In the genomic region with DNA sequence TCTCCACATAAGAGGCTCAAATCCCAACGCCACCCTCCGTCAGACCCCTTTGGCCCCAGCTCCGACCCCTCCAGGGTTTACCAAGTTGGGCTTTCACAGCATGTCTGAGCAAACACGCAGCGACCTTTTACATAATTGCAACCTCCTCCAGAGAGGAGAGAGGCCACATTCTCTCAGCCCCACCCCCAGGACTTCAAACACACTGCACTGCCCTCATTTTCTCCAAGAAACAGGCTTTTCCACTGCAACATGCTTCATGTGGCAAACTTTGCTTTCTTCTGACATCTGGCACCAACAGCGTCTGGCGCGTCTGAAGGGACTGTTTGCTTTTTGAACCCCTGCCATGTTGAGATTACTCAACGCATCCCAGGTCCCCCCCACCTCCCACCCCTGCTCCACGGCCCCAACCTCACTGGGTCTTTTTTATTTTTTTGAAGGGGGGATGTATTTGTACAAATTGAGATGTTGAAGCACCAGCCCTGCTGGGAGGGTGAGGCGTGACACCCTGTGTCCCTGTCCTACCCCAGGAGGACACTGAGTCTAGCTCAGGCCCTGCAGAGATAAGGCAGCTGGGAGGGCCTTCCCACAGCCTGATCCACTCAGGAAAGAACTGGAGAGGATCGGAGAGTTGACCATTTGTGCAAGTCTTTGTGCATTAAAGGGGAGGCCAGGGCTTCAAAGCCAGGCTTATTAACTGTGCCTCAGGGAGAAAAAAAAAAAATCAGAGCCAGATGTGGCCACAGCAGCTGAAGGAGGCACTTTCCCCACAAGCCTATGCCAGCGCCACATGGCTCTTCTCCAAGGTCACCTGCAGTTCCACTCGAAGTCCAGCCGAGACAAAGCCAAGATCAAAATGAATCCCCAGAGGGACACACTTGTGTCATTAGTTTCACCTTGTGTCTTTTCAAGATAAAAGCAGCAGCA, we compare ENCODE assay signal across 10 cellular contexts. TPM values are rescaled to one million over a fixed set of nuclear protein-coding genes. Genes with fewer than 3 reads are reported as not detected.
DNase-seq lines count a peak whose midpoint lies in the region; ATAC-seq and TF ChIP-seq lines count a peak whose summit lies in the region.
"Had no signal": no experiment of that assay in that cellular context is flagged by ENCODE, and none has a peak within 500 bp of the region (broad histone marks: within the 10 kb centered on the region; RNA-seq: fewer than 3 reads in every experiment).

No MANE protein-coding gene starts in this region.

- H3K9ac ChIP-seq in DND-41 (ENCODE audit: low read depth, low read length), result no peak overlapping the region

- peaks cover 27% of the 10 kb centered on the region for H3K4me1 Mint-ChIP-seq in progenitor cell of endocrine pancreas (ENCODE audit: low read depth)

- H3K36me3 Mint-ChIP-seq in progenitor cell of endocrine pancreas (ENCODE audit: insufficient read depth), result peaks cover 20% of the 10 kb centered on the region

- H3K9me3 Mint-ChIP-seq in progenitor cell of endocrine pancreas (ENCODE audit: low read depth), result no peaks in the 10 kb centered on the region
- H3K9me3 Mint-ChIP-seq: activated T-helper 2 cell treated with anti-CD3 and anti-CD28 coated beads, Interferon-gamma antibody, Interleukin-2, Interleukin-4, amounts not matched to agents 10 μg/mL and 5 μg/mL and 100 μg/mL, durations not matched to agents 14 hours and 24 hours and 36 hours had no signal

- peak overlapping the region; percentile 47 for H3K4me3 Mint-ChIP-seq in progenitor cell of endocrine pancreas (ENCODE audit: low read depth)

- peaks cover 19% of the 10 kb centered on the region for H4K20me1 ChIP-seq in DND-41 (ENCODE audit: insufficient read depth, low read length)

- H3K4me2 ChIP-seq in DND-41 (ENCODE audit: insufficient read depth, low read length), result no peak overlapping the region

- DNase-seq in DND-41 (peak; percentile 73), RPMI8226 (peak; percentile 51), cardiac muscle cell (ENCODE audit: low read depth in 1 of 2, low spot score in 1 of 2) (peak; percentile 51 to 97), progenitor cell of endocrine pancreas (ENCODE audit: low spot score, unreplicated experiment) (no peak), glomerular visceral epithelial cell (ENCODE audit: extremely low spot score) (no peak), SKM-1 (lab: John Stamatoyannopoulos, UW; ENCODE audit: unreplicated experiment) (no peak)
- DNase-seq in stimulated activated CD4-positive, alpha-beta T cell treated with anti-CD3 and anti-CD28 coated beads, Interleukin-4, amount 100 ng/mL, for 4 hours, result no peak
- DNase-seq: NCI-H1694 treated with DMSO at 0.1 percent for 48 hours had no signal

- no peak overlapping the region for H3K4me3 ChIP-seq in DND-41 (ENCODE audit: low read depth in 1 of 2, low read length in 2 of 2)
- no peak overlapping the region for H3K4me3 ChIP-seq in cardiac muscle cell

- ATAC-seq in DND-41 (ENCODE audit: insufficient read depth, low read depth) (peak; percentile 83), GM18858 (IDR thresholded peaks at IDR 0.05; ENCODE audit: unreplicated experiment) (no peak)

- H3K36me3 ChIP-seq in DND-41 (ENCODE audit: insufficient read depth, low read length), result peaks cover 22% of the 10 kb centered on the region
- H3K36me3 ChIP-seq in cardiac muscle cell, result peaks cover 47% of the 10 kb centered on the region

- no peaks in the 10 kb centered on the region for H3K27me3 Mint-ChIP-seq in progenitor cell of endocrine pancreas

- peaks cover 17% of the 10 kb centered on the region for H3K4me1 ChIP-seq in DND-41 (ENCODE audit: insufficient read depth, low read length)
- peaks cover 27% of the 10 kb centered on the region for H3K4me1 ChIP-seq in cardiac muscle cell (ENCODE audit: low read depth)

- no peak overlapping the region for H2AFZ ChIP-seq in DND-41 (ENCODE audit: low read depth, low read length)

- H3K27me3 ChIP-seq in DND-41 (ENCODE audit: insufficient read depth, low read length, poor library complexity) (no peaks in the 10 kb centered on the region), cardiac muscle cell (no peaks in the 10 kb centered on the region)

- H3K79me2 ChIP-seq in DND-41 (ENCODE audit: insufficient read depth, low read length), result no peaks in the 10 kb centered on the region

- H3K27ac ChIP-seq in DND-41 (ENCODE audit: low read length) (0 out of 2 replicates have a peak overlapping the region, but pooled peaks have one; percentile 5), cardiac muscle cell (peak overlapping the region; percentile 88)

- H3K9me3 ChIP-seq in DND-41 (ENCODE audit: insufficient read depth, low read length, severe bottlenecking) (no peaks in the 10 kb centered on the region), cardiac muscle cell (ENCODE audit: low read depth) (no peaks in the 10 kb centered on the region)

- no peak for TF ChIP-seq CTCF in DND-41 (IDR thresholded peaks at IDR 0.05; ENCODE audit: borderline replicate concordance, extremely low read depth, low read length, poor library complexity, severe bottlenecking)
- peak; percentile 42 for TF ChIP-seq CTCF in cardiac muscle cell (IDR thresholded peaks at IDR 0.05; ENCODE audit: low read depth, low read length)
- TF ChIP-seq CTCF in progenitor cell of endocrine pancreas (IDR thresholded peaks at IDR 0.05; ENCODE audit: unreplicated experiment), result no peak

- H3K27ac Mint-ChIP-seq in progenitor cell of endocrine pancreas, result peak overlapping the region; percentile 97
- H3K27ac Mint-ChIP-seq: activated T-helper 2 cell treated with anti-CD3 and anti-CD28 coated beads, Interferon-gamma antibody, Interleukin-2, Interleukin-4, amounts not matched to agents 10 μg/mL and 5 μg/mL and 100 μg/mL, durations not matched to agents 14 hours and 24 hours and 36 hours had no signal

RNA-seq across cellular contexts. Expression of a gene that starts 29.7 kb away (rescaled TPM):
- total RNA-seq in cardiac muscle cell (35.4 and 51.1 TPM in 2 replicates), progenitor cell of endocrine pancreas (10.2 and 10.7 TPM in 2 replicates)
- polyA plus RNA-seq in cardiac muscle cell, result 15.0 and 22.3 TPM in 2 replicates

Comparison
In these comparisons a context has a peak if more than half of its experiments do, and no peak if none do; other contexts are left out.
1. DNase-seq: peak in DND-41 (single experiment), RPMI8226 (single experiment) and cardiac muscle cell (2 of 2); none in progenitor cell of endocrine pancreas (single experiment), stimulated activated CD4-positive, alpha-beta T cell treated with anti-CD3 and anti-CD28 coated beads, Interleukin-4, amount 100 ng/mL, for 4 hours (0 of 2), glomerular visceral epithelial cell (single experiment) and SKM-1 (single experiment).